Comparison of ENCODE assay signal across 8 cellular contexts in genomic region chr6:89819336-89820130, GRCh38. TPM values are rescaled to one million over a fixed set of nuclear protein-coding genes. Genes with fewer than 3 reads are reported as not detected.
DNase-seq lines count a peak whose midpoint lies in the region; ATAC-seq and TF ChIP-seq lines count a peak whose summit lies in the region.

Gene MDN1, minus strand, starts transcription at chr6:89819794. Its CDS starts 187 bp downstream, at chr6:89819607.

- peaks cover 26% of the 10 kb centered on the region for H3K36me3 Mint-ChIP-seq in activated T-helper 17 cell treated with anti-CD3 and anti-CD28 coated beads, Interleukin-2, amount 50 U/mL, for 72 hours (ENCODE audit: low read depth)
- peaks cover 0 to 11% (median 5%) of the 10 kb centered on the region in 5 donors for H3K36me3 Mint-ChIP-seq in naive thymus-derived CD4-positive, alpha-beta T cell
- peaks cover 0 to 8% of the 10 kb centered on the region in 2 donors for H3K36me3 Mint-ChIP-seq in stimulated activated naive B cell treated with anti-CD40 and anti-IgM and Interleukin-4, amounts not matched to agents 10 μg/mL and 1 μg/mL and 100 μg/mL, for 72 hours

- peak within 1 kb of the TSS; percentile 97 for H3K4me2 ChIP-seq in fibroblast of lung (ENCODE audit: extremely low read depth, insufficient read depth, low read length)

- no peaks in the 10 kb centered on the region for H4K20me1 ChIP-seq in fibroblast of lung (ENCODE audit: control insufficient read depth, extremely low read depth, insufficient read depth, low read length)

- H3K4me3 ChIP-seq in LNCaP clone FGC (ENCODE audit: low read depth, low read length) (peak within 1 kb of the TSS; percentile 74), fibroblast of lung (replicated peaks in 1 of 4; ENCODE audit: control extremely low read depth in 1 of 4, insufficient read depth in 1 of 4, low read depth in 3 of 4, low read length in 4 of 4) (peak within 1 kb of the TSS; percentile 59 to 99 (median 88))
- H3K4me3 ChIP-seq in naive thymus-derived CD4-positive, alpha-beta T cell (ENCODE audit: low read length): peak within 1 kb of the TSS; percentile 66

- H3K27me3 ChIP-seq in fibroblast of lung (ENCODE audit: control insufficient read depth, insufficient read depth, low read length): no peaks in the 10 kb centered on the region
- no peaks in the 10 kb centered on the region for H3K27me3 ChIP-seq in naive thymus-derived CD4-positive, alpha-beta T cell (ENCODE audit: control insufficient read depth in 2 of 2, insufficient read depth in 2 of 2, low read length in 2 of 2)

- intact Hi-C loops in naive thymus-derived CD4-positive, alpha-beta T cell (cut with micrococcal nuclease): loop anchor here (1.0 to 10.0 kb wide), 14 partner anchors 10 to 856 kb away; partner anchors contain the start of genes CASP8AP2 (in 2 of the 2), LYRM2 (in 2 of the 2), MAP3K7 (in 2 of the 2) and PNRC1 (in 2 of the 2)

- peaks cover 2% of the 10 kb centered on the region for H3K4me1 ChIP-seq in fibroblast of lung (ENCODE audit: control insufficient read depth, extremely low read depth, insufficient read depth, low read length)
- peaks cover 12 to 19% of the 10 kb centered on the region in 2 donors for H3K4me1 ChIP-seq in naive thymus-derived CD4-positive, alpha-beta T cell (ENCODE audit: control insufficient read depth in 2 of 2, insufficient read depth in 2 of 2, low read length in 2 of 2)

- peak within 1 kb of the TSS; percentile 98 for H2AFZ ChIP-seq in fibroblast of lung (ENCODE audit: low read length)

- peaks cover 21% of the 10 kb centered on the region for H3K4me1 Mint-ChIP-seq in activated T-helper 17 cell treated with anti-CD3 and anti-CD28 coated beads, Interleukin-2, amount 50 U/mL, for 72 hours
- H3K4me1 Mint-ChIP-seq in naive thymus-derived CD4-positive, alpha-beta T cell: peaks cover 16 to 49% (median 36%) of the 10 kb centered on the region in 7 donors
- peaks cover 26 to 33% of the 10 kb centered on the region in 2 donors for H3K4me1 Mint-ChIP-seq in stimulated activated naive B cell treated with anti-CD40 and anti-IgM and Interleukin-4, amounts not matched to agents 10 μg/mL and 1 μg/mL and 100 μg/mL, for 72 hours

- POLR2A ChIA-PET in RWPE1 (lab: Yijun Ruan, JAX; ENCODE audit: low non-redundant PET): interaction anchor here (0.7 to 1.3 kb wide), 2 partner anchors 10 to 179 kb away, joined by 5 to 10 read pairs; partner anchors contain the start of gene CASP8AP2
- POLR2A ChIA-PET in naive thymus-derived CD4-positive, alpha-beta T cell (lab: Charles Lee): interaction anchor here (0.6 to 3.0 kb wide), 10 partner anchors 9 to 768 kb away, joined by 3 to 68 read pairs (median 4); partner anchors contain the start of genes CASP8AP2 and MAP3K7

- DNase-seq in EH (ENCODE audit: low read depth): peak; percentile 95
- peak; percentile 62 for DNase-seq in GOT3 (lab: John Stamatoyannopoulos, UW)
- peak; percentile 66 for DNase-seq in LNCaP clone FGC (ENCODE audit: low read depth)
- peak; percentile 90 for DNase-seq in RWPE1 (ENCODE audit: low spot score)
- DNase-seq in fibroblast of lung (ENCODE audit: low read depth in 2 of 2): peak; percentile 94
- peak; percentile 60 to 89 (median 87) for DNase-seq in naive thymus-derived CD4-positive, alpha-beta T cell
- DNase-seq in stimulated activated naive B cell treated with anti-CD40 and anti-IgM and Interleukin-4, amounts not matched to agents 10 μg/mL and 1 μg/mL and 100 μg/mL, for 72 hours: peak; percentile 87

- H3K27ac ChIP-seq in RWPE1: peak within 1 kb of the TSS; percentile 87
- peak within 1 kb of the TSS; percentile 79 for H3K27ac ChIP-seq in fibroblast of lung (ENCODE audit: insufficient read depth, low read length)
- H3K27ac ChIP-seq in naive thymus-derived CD4-positive, alpha-beta T cell (ENCODE audit: low read depth, low read length): peak within 1 kb of the TSS; percentile 75

- H3K9ac ChIP-seq in fibroblast of lung (ENCODE audit: insufficient read depth, low read length): peak within 1 kb of the TSS; percentile 70

- TF ChIP-seq CTCF in LNCaP clone FGC (IDR thresholded peaks at IDR 0.05; ENCODE audit: control insufficient read depth, extremely low read depth, insufficient read depth) (no peak), RWPE1 (conservative IDR thresholded peaks at IDR 0.05; ENCODE audit: low read depth) (no peak), fibroblast of lung (conservative IDR thresholded peaks at IDR 0.05 in 1 of 2, IDR thresholded peaks at IDR 0.05 in 1 of 2; ENCODE audit: low read depth in 1 of 2, low read length in 2 of 2) (no peak)

- peak within 1 kb of the TSS; percentile 99 for H3K27ac Mint-ChIP-seq in activated T-helper 17 cell treated with anti-CD3 and anti-CD28 coated beads, Interleukin-2, amount 50 U/mL, for 72 hours
- H3K27ac Mint-ChIP-seq in naive thymus-derived CD4-positive, alpha-beta T cell: peak within 1 kb of the TSS; percentile 92 to 98 (median 96)
- peak within 1 kb of the TSS; percentile 98 for H3K27ac Mint-ChIP-seq in stimulated activated naive B cell treated with anti-CD40 and anti-IgM and Interleukin-4, amounts not matched to agents 10 μg/mL and 1 μg/mL and 100 μg/mL, for 72 hours

- H3K9me3 ChIP-seq in fibroblast of lung (ENCODE audit: control insufficient read depth, insufficient read depth, low read depth, low read length): no peaks in the 10 kb centered on the region
- H3K9me3 ChIP-seq in naive thymus-derived CD4-positive, alpha-beta T cell (ENCODE audit: control insufficient read depth in 2 of 3, low read length in 3 of 3): no peaks in the 10 kb centered on the region

- peaks cover 39% of the 10 kb centered on the region for H3K79me2 ChIP-seq in fibroblast of lung (ENCODE audit: control insufficient read depth, insufficient read depth, low read length)

- no peaks in the 10 kb centered on the region for H3K27me3 Mint-ChIP-seq in activated T-helper 17 cell treated with anti-CD3 and anti-CD28 coated beads, Interleukin-2, amount 50 U/mL, for 72 hours
- H3K27me3 Mint-ChIP-seq in naive thymus-derived CD4-positive, alpha-beta T cell: no peaks in the 10 kb centered on the region
- no peaks in the 10 kb centered on the region for H3K27me3 Mint-ChIP-seq in stimulated activated naive B cell treated with anti-CD40 and anti-IgM and Interleukin-4, amounts not matched to agents 10 μg/mL and 1 μg/mL and 100 μg/mL, for 72 hours

- ATAC-seq in activated T-helper 17 cell treated with anti-CD3 and anti-CD28 coated beads, Interleukin-2, amount 50 U/mL, for 72 hours (replicated peaks): peak; percentile 98
- ATAC-seq in naive thymus-derived CD4-positive, alpha-beta T cell: peak; percentile 96
- ATAC-seq in stimulated activated naive B cell treated with anti-CD40 and anti-IgM and Interleukin-4, amounts not matched to agents 10 μg/mL and 1 μg/mL and 100 μg/mL, for 72 hours (replicated peaks): peak; percentile 95 to 97

- no peaks in the 10 kb centered on the region for H3K9me3 Mint-ChIP-seq in activated T-helper 17 cell treated with anti-CD3 and anti-CD28 coated beads, Interleukin-2, amount 50 U/mL, for 72 hours
- H3K9me3 Mint-ChIP-seq in naive thymus-derived CD4-positive, alpha-beta T cell: peaks cover 0 to 2% (median 0%) of the 10 kb centered on the region in 11 donors
- no peaks in the 10 kb centered on the region for H3K9me3 Mint-ChIP-seq in stimulated activated naive B cell treated with anti-CD40 and anti-IgM and Interleukin-4, amounts not matched to agents 10 μg/mL and 1 μg/mL and 100 μg/mL, for 72 hours

- CTCF ChIA-PET in RWPE1 (lab: Yijun Ruan, JAX): interaction anchor here (0.6 kb wide), 1 partner anchor 13 kb away, joined by 3 read pairs; no protein-coding TSS in a partner anchor
- CTCF ChIA-PET in naive thymus-derived CD4-positive, alpha-beta T cell (lab: Charles Lee): interaction anchor here (0.6 to 2.2 kb wide), 3 partner anchors 9 to 624 kb away, joined by 3 to 15 read pairs (median 4); partner anchors contain the start of gene CASP8AP2

- H3K4me3 Mint-ChIP-seq in activated T-helper 17 cell treated with anti-CD3 and anti-CD28 coated beads, Interleukin-2, amount 50 U/mL, for 72 hours: peak within 1 kb of the TSS; percentile 98
- H3K4me3 Mint-ChIP-seq in naive thymus-derived CD4-positive, alpha-beta T cell: peak within 1 kb of the TSS; percentile 92 to 97 (median 96)
- H3K4me3 Mint-ChIP-seq in stimulated activated naive B cell treated with anti-CD40 and anti-IgM and Interleukin-4, amounts not matched to agents 10 μg/mL and 1 μg/mL and 100 μg/mL, for 72 hours: peak within 1 kb of the TSS; percentile 89 to 95

- H3K36me3 ChIP-seq in fibroblast of lung (ENCODE audit: control insufficient read depth, insufficient read depth, low read length): no peaks in the 10 kb centered on the region
- H3K36me3 ChIP-seq in naive thymus-derived CD4-positive, alpha-beta T cell (ENCODE audit: control insufficient read depth in 2 of 3, insufficient read depth in 3 of 3, low read length in 3 of 3): peaks cover 0 to 6% (median 0%) of the 10 kb centered on the region in 3 experiments

RNA-seq across cellular contexts. Expression of gene MDN1, which starts in this region (rescaled TPM):
- 10 to 100 TPM; 54.0 to 66.6 TPM for total RNA-seq in activated T-helper 17 cell treated with anti-CD3 and anti-CD28 coated beads, Interleukin-2, amount 50 U/mL, for 72 hours
- 20.3 and 23.5 TPM in 2 replicates for total RNA-seq in fibroblast of lung
- 5.9 and 7.2 TPM in 2 replicates for polyA plus RNA-seq in fibroblast of lung
- polyA plus RNA-seq in fibroblast of lung (2012): 10.0 and 12.0 TPM in 2 replicates
- 14.2 and 24.3 TPM in 2 replicates for polyA minus RNA-seq in fibroblast of lung (ENCODE audit: low replicate concordance)
- total RNA-seq in naive thymus-derived CD4-positive, alpha-beta T cell: 10 to 100 TPM; 54.9 to 66.1 (median 63.0) TPM
- polyA plus RNA-seq in naive thymus-derived CD4-positive, alpha-beta T cell: 10 to 100 TPM in 1 of 2 donors, 1 to 10 TPM in 1; 8.2 to 10.0 TPM

Comparison
In these comparisons a context has a peak if more than half of its experiments do, and no peak if none do; other contexts are left out.
1. Peak in every context shown above with its lines: DNase-seq, ATAC-seq, H3K4me3 ChIP-seq and H3K27ac ChIP-seq.